In the genomic region with DNA sequence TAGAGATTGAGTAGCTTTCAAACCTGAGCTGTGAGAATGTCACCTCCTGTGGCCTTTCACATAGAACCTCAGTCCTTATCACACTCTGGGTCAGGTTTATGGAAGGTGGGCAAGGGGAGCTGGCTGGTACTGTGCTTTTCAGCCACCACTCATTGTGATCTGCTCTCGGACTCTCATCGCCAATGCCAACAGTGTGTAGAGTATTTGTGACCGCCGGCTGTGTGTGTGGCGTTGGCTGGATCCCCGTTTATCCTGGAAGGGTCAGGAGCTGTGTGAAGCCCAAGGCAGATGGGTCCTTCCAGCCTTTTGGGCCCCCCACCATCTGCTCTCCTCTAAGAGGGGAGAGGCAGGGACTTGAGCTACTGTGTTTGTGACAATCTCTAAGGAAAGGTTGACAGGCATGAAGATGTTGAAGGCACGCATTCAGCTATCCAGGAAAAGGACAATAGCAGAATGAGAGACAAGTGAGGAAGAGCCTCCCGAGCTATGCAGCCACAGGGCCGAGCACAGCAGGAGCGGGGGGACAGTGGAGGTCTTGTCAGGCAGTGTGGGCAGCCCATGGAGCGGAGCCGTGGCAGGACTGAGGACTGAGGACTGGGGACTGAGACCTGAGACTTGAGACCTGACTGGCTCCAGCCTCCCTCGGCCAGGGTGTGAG, we compare ENCODE assay signal across 13 cellular contexts.
"Had no signal": no experiment of that assay in that cellular context is flagged by ENCODE, and none has a peak within 500 bp of the region (broad histone marks: within the 10 kb centered on the region; RNA-seq: fewer than 3 reads in every experiment).

No MANE protein-coding gene starts in this region.

- ATAC-seq: activated CD8-positive, alpha-beta T cell treated with anti-CD3 and anti-CD28 coated beads for 36 hours; gastroesophageal sphincter; left colon; sciatic nerve; SK-N-SH treated with all-trans-retinoic acid at 6 μM for 48 hours had no signal

- H3K4me1 ChIP-seq: gastroesophageal sphincter had no signal

- H3K4me3 ChIP-seq: gastroesophageal sphincter, lung had no signal

- FAIRE-seq: astrocyte, islet of Langerhans had no signal

- H3K9me3 Mint-ChIP-seq: activated CD8-positive, alpha-beta T cell treated with anti-CD3 and anti-CD28 coated beads for 36 hours had no signal

- H3K27ac Mint-ChIP-seq: activated CD8-positive, alpha-beta T cell treated with anti-CD3 and anti-CD28 coated beads for 36 hours had no signal

- H3K36me3 Mint-ChIP-seq: naive B cell had no signal

- H3K4me3 Mint-ChIP-seq: activated CD8-positive, alpha-beta T cell treated with anti-CD3 and anti-CD28 coated beads for 36 hours; naive B cell had no signal

- H3K9me3 ChIP-seq: gastroesophageal sphincter had no signal

- H3K36me3 ChIP-seq: gastroesophageal sphincter had no signal

- H3K27ac ChIP-seq: gastroesophageal sphincter had no signal

- DNase-seq: activated CD8-positive, alpha-beta memory T cell treated with anti-CD3 and anti-CD28 coated beads, Interleukin-2, amount 50 U/mL, for 4 hours; activated CD8-positive, alpha-beta T cell treated with anti-CD3 and anti-CD28 coated beads for 36 hours; erythroblast; left colon; naive B cell; T-helper 1 cell; T1000 had no signal
